21 cellular contexts compared by ENCODE assay signal in genomic region chr14:64825498-64825897, GRCh38.
"Had no signal": no experiment of that assay in that cellular context is flagged by ENCODE, and none has a peak within 500 bp of the region (broad histone marks: within the 10 kb centered on the region; RNA-seq: fewer than 3 reads in every experiment).

No MANE protein-coding gene starts in this region.

- DNase-seq: activated CD4-positive, alpha-beta T cell treated with anti-CD3 and anti-CD28 coated beads for 1 hour; activated CD4-positive, alpha-beta T cell treated with anti-CD3 and anti-CD28 coated beads, Interleukin-2, amount 50 U/mL, for 4 hours; activated naive CD4-positive, alpha-beta T cell treated with anti-CD3 and anti-CD28 coated beads for 36 hours; activated naive CD8-positive, alpha-beta T cell treated with anti-CD3 and anti-CD28 coated beads, Interleukin-2, amount 50 U/mL, for 24 hours; aorta; dermis blood vessel endothelial cell; kidney; retina; SK-N-SH; stomach; T-helper 1 cell; T1000; testis; upper lobe of left lung had no signal

- H3K9me3 ChIP-seq: breast epithelium, gastroesophageal sphincter, SK-N-SH, stomach, testis, upper lobe of left lung had no signal

- H3K9me3 Mint-ChIP-seq: activated naive CD4-positive, alpha-beta T cell treated with anti-CD3 and anti-CD28 coated beads for 36 hours; activated naive CD8-positive, alpha-beta T cell treated with anti-CD3 and anti-CD28 coated beads, Interleukin-2, amount 50 U/mL, for 24 hours; activated T-helper 2 cell treated with anti-CD3 and anti-CD28 coated beads, Interferon-gamma antibody, Interleukin-2, Interleukin-4, amounts not matched to agents 10 μg/mL and 5 μg/mL and 100 μg/mL, durations not matched to agents 14 hours and 24 hours and 36 hours had no signal

- H3K4me1 ChIP-seq: breast epithelium had no signal

- H3K4me3 ChIP-seq: breast epithelium, gastroesophageal sphincter, hepatocyte, smooth muscle cell, stomach, testis, upper lobe of left lung had no signal

- H3K4me1 Mint-ChIP-seq: activated naive CD8-positive, alpha-beta T cell treated with anti-CD3 and anti-CD28 coated beads, Interleukin-2, amount 50 U/mL, for 24 hours had no signal

- H3K4me3 Mint-ChIP-seq: activated naive CD4-positive, alpha-beta T cell treated with anti-CD3 and anti-CD28 coated beads for 36 hours; activated naive CD8-positive, alpha-beta T cell treated with anti-CD3 and anti-CD28 coated beads, Interleukin-2, amount 50 U/mL, for 24 hours had no signal

- H3K9ac ChIP-seq: parathyroid adenoma, SK-N-SH had no signal

- H3K27me3 ChIP-seq: breast epithelium, gastroesophageal sphincter, hepatocyte, testis, upper lobe of left lung had no signal

- ATAC-seq: activated naive CD8-positive, alpha-beta T cell treated with anti-CD3 and anti-CD28 coated beads, Interleukin-2, amount 50 U/mL, for 24 hours; gastroesophageal sphincter had no signal

- H3K36me3 ChIP-seq: breast epithelium, gastroesophageal sphincter, stomach, upper lobe of left lung had no signal

- H3K27ac ChIP-seq: breast epithelium, gastroesophageal sphincter, hepatocyte, parathyroid adenoma, stomach, testis, upper lobe of left lung, VCaP had no signal

- H3K27ac Mint-ChIP-seq: activated naive CD4-positive, alpha-beta T cell treated with anti-CD3 and anti-CD28 coated beads for 36 hours; activated naive CD8-positive, alpha-beta T cell treated with anti-CD3 and anti-CD28 coated beads, Interleukin-2, amount 50 U/mL, for 24 hours; activated T-helper 2 cell treated with anti-CD3 and anti-CD28 coated beads, Interferon-gamma antibody, Interleukin-2, Interleukin-4, amounts not matched to agents 10 μg/mL and 5 μg/mL and 100 μg/mL, durations not matched to agents 14 hours and 24 hours and 36 hours had no signal
